In genomic region chr6:137217801-137218472, GRCh38 we compare ENCODE assay signal across 8 cellular contexts. TPM values are rescaled to one million over a fixed set of nuclear protein-coding genes. Genes with fewer than 3 reads are reported as not detected.
DNase-seq lines count a peak whose midpoint lies in the region; ATAC-seq and TF ChIP-seq lines count a peak whose summit lies in the region.

No MANE protein-coding gene starts in this region.

- no peak for DNase-seq in AG04449 (ENCODE audit: low read depth, low spot score)
- DNase-seq in SJCRH30 = no peak
- no peak for DNase-seq in endothelial cell (ENCODE audit: low spot score)
- peak; percentile 26 for DNase-seq in mucosa of gallbladder (ENCODE audit: low spot score)
- no peak for DNase-seq in GM19240 (ENCODE audit: insufficient read length, low spot score)
- DNase-seq in mesenteric fat pad (ENCODE audit: low spot score) = no peak

- H3K27ac ChIP-seq in SJCRH30 = no peak overlapping the region; the same call in 1 of the 2 replicates

- H3K27ac Mint-ChIP-seq in endothelial cell (ENCODE audit: unreplicated experiment) = peak overlapping the region; percentile 91

- no peaks in the 10 kb centered on the region for H3K27me3 ChIP-seq in SJCRH30

- H3K4me1 ChIP-seq in SJCRH30 = peaks cover 5% of the 10 kb centered on the region; the same call in 1 of the 2 replicates

- peaks cover 52% of the 10 kb centered on the region for H3K4me1 Mint-ChIP-seq in endothelial cell (ENCODE audit: unreplicated experiment)

- H3K4me3 Mint-ChIP-seq in endothelial cell (ENCODE audit: unreplicated experiment) = peak overlapping the region; percentile 99

- H3K9me3 Mint-ChIP-seq in endothelial cell (ENCODE audit: unreplicated experiment) = no peaks in the 10 kb centered on the region

- H3K4me3 ChIP-seq in AG04449 (ENCODE audit: low read depth, low read length) (peak overlapping the region; percentile 98), SJCRH30 (peak overlapping the region; percentile 77)

- H3K9me3 ChIP-seq in SJCRH30 (replicated peaks) = no peaks in the 10 kb centered on the region

- CTCF ChIA-PET in AG04449 (lab: Yijun Ruan, JAX) = no interaction called here

- TF ChIP-seq CTCF in AG04449 (IDR thresholded peaks at IDR 0.05; ENCODE audit: insufficient read depth, low read length, missing control alignments) (no peak), endothelial cell (IDR thresholded peaks at IDR 0.05; ENCODE audit: unreplicated experiment) (no peak)

- H3K27me3 Mint-ChIP-seq in endothelial cell (ENCODE audit: unreplicated experiment) = peaks cover 3% of the 10 kb centered on the region

- ATAC-seq in GM19351 (IDR thresholded peaks at IDR 0.05; ENCODE audit: unreplicated experiment) (peak; percentile 24), HG02588 (IDR thresholded peaks at IDR 0.05; ENCODE audit: unreplicated experiment) (no peak)

- H3K36me3 Mint-ChIP-seq in endothelial cell (ENCODE audit: low read depth, unreplicated experiment) = peaks cover 7% of the 10 kb centered on the region

- POLR2A ChIA-PET in AG04449 (lab: Yijun Ruan, JAX) = no interaction called here

- peaks cover 4% of the 10 kb centered on the region; the same call in 1 of the 2 replicates for H3K36me3 ChIP-seq in SJCRH30

RNA-seq across cellular contexts. Expression of gene IFNGR1, which starts 1.2 kb away (rescaled TPM):
- 27.3 and 28.1 TPM in 2 replicates for total RNA-seq in SJCRH30 (2014; rRNA removed; shearing (Covaris generic))
- total RNA-seq in endothelial cell (ENCODE audit: unreplicated experiment) (58.3 TPM), mucosa of gallbladder (77.9 TPM), mesenteric fat pad (148 TPM)

RNA-seq across cellular contexts. Expression of gene IL22RA2, which starts 44.5 kb away (rescaled TPM):
- not detected in 2 replicates for total RNA-seq in SJCRH30 (2014; rRNA removed; shearing (Covaris generic))
- total RNA-seq in endothelial cell (ENCODE audit: unreplicated experiment) (not detected), mucosa of gallbladder (not detected), mesenteric fat pad (not detected)
